ENCODE assay signal across 28 cellular contexts in the genomic region with DNA sequence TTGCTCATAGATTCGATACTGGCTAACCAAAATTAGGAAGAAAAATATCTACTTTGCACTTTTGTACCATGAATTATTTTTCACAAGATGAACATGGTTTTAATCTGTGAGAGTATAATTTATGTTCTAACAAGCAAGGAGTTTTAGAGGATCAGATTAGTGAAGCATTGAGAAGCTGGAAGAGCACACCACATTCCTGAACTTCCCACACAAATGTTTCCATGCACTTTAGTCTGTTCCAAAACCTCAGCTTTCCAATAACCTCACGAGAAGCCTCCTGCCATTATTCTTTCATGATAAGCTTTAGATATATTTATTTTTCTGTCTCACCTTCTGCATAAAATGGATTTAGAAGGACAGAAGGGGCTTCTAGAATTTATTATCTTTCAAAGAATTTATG.
A peak's percentile ranks its signal among the peaks of the same experiment; 100 is the strongest.
DNase-seq lines count a peak whose midpoint lies in the region; TF ChIP-seq lines count a peak whose summit lies in the region.
"Had no signal": no experiment of that assay in that cellular context is flagged by ENCODE, and none has a peak within 500 bp of the region (broad histone marks: within the 10 kb centered on the region; RNA-seq: fewer than 3 reads in every experiment).

No MANE protein-coding gene starts in this region.

- H3K4me3 ChIP-seq in choroid plexus epithelial cell (ENCODE audit: low read depth, low read length) = no peak overlapping the region
- H3K4me3 ChIP-seq: BLaER1 treated with 17β-estradiol and CSF1 and Interleukin-3, amounts not matched to agents 10 nM and 100 nM; neural progenitor cell; right atrium auricular region; spleen; stomach; thyroid gland; uterus had no signal

- DNase-seq in GM04504 (ENCODE audit: low read depth) (peak; percentile 25), choroid plexus epithelial cell (ENCODE audit: low read depth) (peak; percentile 8), left kidney (ENCODE audit: low read depth, low spot score) (peak; percentile 37), stromal cell of bone marrow (ENCODE audit: low read depth) (peak; percentile 54), mesenteric fat pad (ENCODE audit: low spot score) (no peak), NCI-H187 (lab: John Stamatoyannopoulos, UW) (no peak), GF-D8 (lab: John Stamatoyannopoulos, UW) (no peak)
- DNase-seq: ACHN; activated CD4-positive, CD25-positive, alpha-beta regulatory T cell; activated naive CD4-positive, alpha-beta T cell; COR-L47; DMS53; effector CD8-positive, alpha-beta T cell; erythroblast; GDM1; Karpas-422; left colon; NCI-H1436; spleen; stimulated activated CD4-positive, alpha-beta T cell treated with anti-CD3 and anti-CD28 coated beads, Interleukin-2, amount 100 ng/mL, for 24 hours; stimulated activated CD8-positive, alpha-beta memory T cell treated with anti-CD3 and anti-CD28 coated beads, Interleukin-4, amount 100 ng/mL, for 48 hours; stomach; T-helper 17 cell; thyroid gland; uterus had no signal

- TF ChIP-seq CTCF in choroid plexus epithelial cell (conservative IDR thresholded peaks at IDR 0.05; ENCODE audit: low read depth, low read length) = no peak

Comparison
In these comparisons a context has a peak if more than half of its experiments do, and no peak if none do; other contexts are left out.
1. DNase-seq: peak in GM04504 (single experiment), choroid plexus epithelial cell (single experiment), left kidney (single experiment) and stromal cell of bone marrow (single experiment); none in mesenteric fat pad (single experiment), NCI-H187 (0 of 2) and GF-D8 (single experiment).